Comparison of ENCODE assay signal across 15 cellular contexts in genomic region chr11:9397746-9398680, GRCh38. TPM values are rescaled to one million over a fixed set of nuclear protein-coding genes. Genes with fewer than 3 reads are reported as not detected.
A peak's percentile ranks its signal among the peaks of the same experiment; 100 is the strongest.
DNase-seq lines count a peak whose midpoint lies in the region; ATAC-seq and TF ChIP-seq lines count a peak whose summit lies in the region.
"Had no signal": no experiment of that assay in that cellular context is flagged by ENCODE, and none has a peak within 500 bp of the region (broad histone marks: within the 10 kb centered on the region; RNA-seq: fewer than 3 reads in every experiment).

No MANE protein-coding gene starts in this region.

- H3K4me3 ChIP-seq in BLaER1 treated with 17β-estradiol and CSF1 and Interleukin-3, amounts not matched to agents 10 nM and 100 nM, result no peak overlapping the region
- H3K4me3 ChIP-seq in mesenchymal stem cell (ENCODE audit: insufficient read depth in 1 of 2, low read depth in 1 of 2, low read length in 2 of 2), result no peak overlapping the region

- ATAC-seq in GM18861 (IDR thresholded peaks at IDR 0.05; ENCODE audit: unreplicated experiment), result peak; percentile 51
- no peak for ATAC-seq in activated CD8-positive, alpha-beta T cell treated with anti-CD3 and anti-CD28 coated beads for 36 hours

- H3K4me1 Mint-ChIP-seq in activated CD8-positive, alpha-beta T cell treated with anti-CD3 and anti-CD28 coated beads for 36 hours (ENCODE audit: low read depth), result peaks cover 50% of the 10 kb centered on the region

- H3K4ac ChIP-seq in mesenchymal stem cell (ENCODE audit: low read depth in 1 of 2, low read length in 2 of 2), result no peak overlapping the region

- no peak overlapping the region for H3K27ac ChIP-seq in BLaER1 treated with 17β-estradiol and CSF1 and Interleukin-3, amounts not matched to agents 10 nM and 100 nM
- peak overlapping the region; percentile 69 for H3K27ac ChIP-seq in mesenchymal stem cell (ENCODE audit: low read length, poor library complexity, severe bottlenecking)
- H3K27ac ChIP-seq: brain microvascular endothelial cell had no signal

- no peak overlapping the region for H2BK5ac ChIP-seq in mesenchymal stem cell (ENCODE audit: low read depth, low read length, poor library complexity, severe bottlenecking)

- H4K8ac ChIP-seq in mesenchymal stem cell (ENCODE audit: low read length), result no peak overlapping the region

- no peak for DNase-seq in activated CD8-positive, alpha-beta T cell treated with anti-CD3 and anti-CD28 coated beads for 36 hours
- DNase-seq in mesenchymal stem cell (no peak), ureter (ENCODE audit: low spot score) (no peak), NCI-H510A treated with DMSO at 0.1 percent for 48 hours (lab: John Stamatoyannopoulos, UW) (no peak), Ammon's horn (ENCODE audit: low spot score) (no peak)
- DNase-seq in stimulated activated CD4-positive, alpha-beta T cell treated with anti-CD3 and anti-CD28 coated beads, Interleukin-15, amount 100 ng/mL, for 24 hours, result no peak
- DNase-seq: brain microvascular endothelial cell; CD8-positive, alpha-beta memory T cell; H9; NCI-H2081; NCI-H774; SHP77; stimulated activated CD4-positive, alpha-beta T cell treated with anti-CD3 and anti-CD28 coated beads, Interleukin-2, amount 100 ng/mL, for 24 hours had no signal

- POLR2A ChIA-PET in activated CD8-positive, alpha-beta T cell treated with anti-CD3 and anti-CD28 coated beads for 36 hours (lab: Charles Lee), result interaction anchor here (1.2 to 1.5 kb wide), 4 partner anchors 11 to 61 kb away, joined by 3 to 8 read pairs (median 4); partner anchors contain the start of gene IPO7

- H3K9me3 ChIP-seq in BLaER1 treated with 17β-estradiol and CSF1 and Interleukin-3, amounts not matched to agents 10 nM and 100 nM (replicated peaks in 1 of 11), result no peaks in the 10 kb centered on the region
- no peaks in the 10 kb centered on the region for H3K9me3 ChIP-seq in mesenchymal stem cell (ENCODE audit: control insufficient read depth, low read length)

- no peak overlapping the region for H4K91ac ChIP-seq in mesenchymal stem cell (ENCODE audit: low read length)

- no peaks in the 10 kb centered on the region for H3K79me1 ChIP-seq in mesenchymal stem cell (replicated peaks; ENCODE audit: low read length, poor library complexity, severe bottlenecking)

- 98% methylated on average over 2 of the region's 4 CpGs for whole genome bisulfite sequencing in mesenchymal stem cell

- TF ChIP-seq CTCF in activated CD8-positive, alpha-beta T cell treated with anti-CD3 and anti-CD28 coated beads for 36 hours (IDR thresholded peaks at IDR 0.05), result no peak

- CTCF ChIA-PET in activated CD8-positive, alpha-beta T cell treated with anti-CD3 and anti-CD28 coated beads for 36 hours (lab: Charles Lee), result interaction anchor here (1.8 kb wide), 1 partner anchor 109 kb away, joined by 6 read pairs; no protein-coding TSS in a partner anchor

- H3K4me1 ChIP-seq in BLaER1 treated with 17β-estradiol and CSF1 and Interleukin-3, amounts not matched to agents 10 nM and 100 nM, result peaks cover 14 to 38% (median 30%) of the 10 kb centered on the region in 10 experiments
- peaks cover 5% of the 10 kb centered on the region for H3K4me1 ChIP-seq in mesenchymal stem cell (ENCODE audit: control insufficient read depth, insufficient read depth, low read depth, low read length)

- H3K36me3 Mint-ChIP-seq in activated CD8-positive, alpha-beta T cell treated with anti-CD3 and anti-CD28 coated beads for 36 hours (ENCODE audit: low read depth), result peaks cover 44% of the 10 kb centered on the region

- peak overlapping the region; percentile 69 for H3K27ac Mint-ChIP-seq in activated CD8-positive, alpha-beta T cell treated with anti-CD3 and anti-CD28 coated beads for 36 hours

- H3K18ac ChIP-seq in mesenchymal stem cell (ENCODE audit: low read depth in 1 of 2, low read length in 2 of 2), result no peak overlapping the region

- no peak overlapping the region for H3K9ac ChIP-seq in BLaER1 treated with 17β-estradiol and CSF1 and Interleukin-3, amounts not matched to agents 10 nM and 100 nM
- H3K9ac ChIP-seq in mesenchymal stem cell (ENCODE audit: low read length), result no peak overlapping the region

- no peak overlapping the region for H2BK120ac ChIP-seq in mesenchymal stem cell (ENCODE audit: low read depth, low read length)

- H3K4me2 ChIP-seq in BLaER1 treated with 17β-estradiol and CSF1 and Interleukin-3, amounts not matched to agents 10 nM and 100 nM, result peak overlapping the region in 7 of 11 experiments; percentile 2 to 28 (median 7); a peak in 7 of 22 replicates
- H3K4me2 ChIP-seq in mesenchymal stem cell (ENCODE audit: low read length, poor library complexity, severe bottlenecking), result no peak overlapping the region

- no peaks in the 10 kb centered on the region for H3K9me3 Mint-ChIP-seq in activated CD8-positive, alpha-beta T cell treated with anti-CD3 and anti-CD28 coated beads for 36 hours
- H3K9me3 Mint-ChIP-seq: CD8-positive, alpha-beta memory T cell; H9 had no signal

- H2BK12ac ChIP-seq in mesenchymal stem cell (ENCODE audit: low read length in 2 of 2), result no peak overlapping the region

- H2AFZ ChIP-seq in mesenchymal stem cell (ENCODE audit: low read depth, low read length), result no peak overlapping the region

- H3K27me3 Mint-ChIP-seq in activated CD8-positive, alpha-beta T cell treated with anti-CD3 and anti-CD28 coated beads for 36 hours, result no peaks in the 10 kb centered on the region
- H3K27me3 Mint-ChIP-seq: CD8-positive, alpha-beta memory T cell had no signal

- no peak overlapping the region for H3K14ac ChIP-seq in mesenchymal stem cell (ENCODE audit: low read length in 2 of 2)

- H4K20me1 ChIP-seq in BLaER1 treated with 17β-estradiol and CSF1 and Interleukin-3, amounts not matched to agents 10 nM and 100 nM, result peaks cover 97 to 100% (median 100%) of the 10 kb centered on the region in 11 experiments

- no peak overlapping the region for H2AK5ac ChIP-seq in mesenchymal stem cell (ENCODE audit: low read length, severe bottlenecking)

- H2BK15ac ChIP-seq in mesenchymal stem cell (ENCODE audit: low read depth, poor library complexity, severe bottlenecking), result no peak overlapping the region

- no peak overlapping the region for H3K23ac ChIP-seq in mesenchymal stem cell (ENCODE audit: low read length in 2 of 2)

- peaks cover 6 to 98% (median 69%) of the 10 kb centered on the region in 11 experiments; a peak in 21 of 22 replicates for H3K36me3 ChIP-seq in BLaER1 treated with 17β-estradiol and CSF1 and Interleukin-3, amounts not matched to agents 10 nM and 100 nM
- H3K36me3 ChIP-seq in mesenchymal stem cell (ENCODE audit: control insufficient read depth in 1 of 2, insufficient read depth in 2 of 2, low read depth in 1 of 2, low read length in 2 of 2), result peaks cover 0 to 3% of the 10 kb centered on the region in 2 experiments
- H3K36me3 ChIP-seq: brain microvascular endothelial cell had no signal

- no peak overlapping the region for H3K4me3 Mint-ChIP-seq in activated CD8-positive, alpha-beta T cell treated with anti-CD3 and anti-CD28 coated beads for 36 hours
- H3K4me3 Mint-ChIP-seq: H9 had no signal

- intact Hi-C loops in activated CD8-positive, alpha-beta T cell treated with anti-CD3 and anti-CD28 coated beads for 36 hours (cut with micrococcal nuclease), result loop anchor here (10.0 kb wide), 1 partner anchor 113 kb away; no protein-coding TSS in a partner anchor

- no peaks in the 10 kb centered on the region for H3K27me3 ChIP-seq in BLaER1 treated with 17β-estradiol and CSF1 and Interleukin-3, amounts not matched to agents 10 nM and 100 nM
- H3K27me3 ChIP-seq in mesenchymal stem cell (ENCODE audit: control insufficient read depth in 1 of 2, insufficient read depth in 1 of 2, low read length in 2 of 2), result no peaks in the 10 kb centered on the region
- H3K27me3 ChIP-seq: brain microvascular endothelial cell had no signal

RNA-seq across cellular contexts. Expression of gene IPO7, which starts 13.6 kb away (rescaled TPM):
- total RNA-seq in activated CD8-positive, alpha-beta T cell treated with anti-CD3 and anti-CD28 coated beads for 36 hours, result 100 to 1,000 TPM; 181 to 186 TPM
- polyA plus RNA-seq in mesenchymal stem cell (2013, experiment 1 of 2), result 63.5 TPM
- polyA plus RNA-seq in mesenchymal stem cell (2013, experiment 2 of 2), result 63.4 TPM
- total RNA-seq in ureter, result 124 TPM
